1 cellular context compared by ENCODE assay signal in the genomic region with DNA sequence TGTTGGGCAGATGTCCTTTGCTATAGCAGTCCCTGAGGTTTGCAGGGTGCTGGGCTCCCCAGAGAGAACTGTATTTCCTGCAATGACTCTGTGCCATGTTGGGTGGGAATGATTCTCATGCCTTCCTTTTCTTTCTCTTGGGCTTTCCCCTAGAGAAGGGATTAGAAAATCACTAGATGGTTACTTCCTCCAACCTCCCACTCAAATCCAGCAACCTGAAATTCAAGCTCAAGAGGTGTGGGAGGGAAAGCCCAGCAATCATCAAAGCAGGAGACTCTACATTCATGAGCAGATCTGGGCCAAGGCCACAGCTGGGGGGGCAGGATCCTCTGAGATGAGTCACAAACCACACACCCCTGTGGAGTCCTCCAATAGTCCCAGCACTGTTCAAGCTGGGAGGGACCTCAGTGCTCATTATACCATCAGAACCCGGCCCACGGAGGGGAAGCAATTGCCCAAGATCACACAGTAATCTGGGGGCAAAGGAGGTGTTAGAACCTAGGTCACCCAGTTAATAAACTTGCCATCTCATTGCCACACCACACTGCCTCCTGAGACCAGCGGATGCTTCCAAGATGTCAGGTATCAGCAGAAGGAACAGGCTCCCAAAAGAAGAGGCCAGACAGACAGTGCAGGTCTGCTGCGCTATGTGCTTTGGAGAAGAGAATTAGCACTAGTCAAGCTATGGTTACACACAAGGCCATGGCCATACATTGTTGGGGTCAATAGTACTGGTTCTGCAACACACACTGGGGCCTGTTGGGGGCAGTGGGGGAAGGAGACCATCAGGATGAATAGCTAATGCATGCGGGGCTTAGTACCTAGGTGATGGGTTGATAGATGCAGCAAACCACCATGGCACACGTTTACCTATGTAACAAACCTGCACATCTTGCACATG.
TF ChIP-seq lines count a peak whose summit lies in the region.

No MANE protein-coding gene starts in this region.

TF ChIP-seq in HepG2, 621 proteins besides CTCF, POLR2A, EP300 and RAD21 (continued from another document and continues in another):
- TF ChIP-seq, protein P1, sequence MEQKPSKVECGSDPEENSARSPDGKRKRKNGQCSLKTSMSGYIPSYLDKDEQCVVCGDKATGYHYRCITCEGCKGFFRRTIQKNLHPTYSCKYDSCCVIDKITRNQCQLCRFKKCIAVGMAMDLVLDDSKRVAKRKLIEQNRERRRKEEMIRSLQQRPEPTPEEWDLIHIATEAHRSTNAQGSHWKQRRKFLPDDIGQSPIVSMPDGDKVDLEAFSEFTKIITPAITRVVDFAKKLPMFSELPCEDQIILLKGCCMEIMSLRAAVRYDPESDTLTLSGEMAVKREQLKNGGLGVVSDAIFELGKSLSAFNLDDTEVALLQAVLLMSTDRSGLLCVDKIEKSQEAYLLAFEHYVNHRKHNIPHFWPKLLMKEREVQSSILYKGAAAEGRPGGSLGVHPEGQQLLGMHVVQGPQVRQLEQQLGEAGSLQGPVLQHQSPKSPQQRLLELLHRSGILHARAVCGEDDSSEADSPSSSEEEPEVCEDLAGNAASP (CRISPR knock-in tag; IDR thresholded peaks at IDR 0.05; ENCODE audit: borderline replicate concordance): peak; percentile 36; the same call in 1 of the 2 replicates
- TF ChIP-seq, protein P2, sequence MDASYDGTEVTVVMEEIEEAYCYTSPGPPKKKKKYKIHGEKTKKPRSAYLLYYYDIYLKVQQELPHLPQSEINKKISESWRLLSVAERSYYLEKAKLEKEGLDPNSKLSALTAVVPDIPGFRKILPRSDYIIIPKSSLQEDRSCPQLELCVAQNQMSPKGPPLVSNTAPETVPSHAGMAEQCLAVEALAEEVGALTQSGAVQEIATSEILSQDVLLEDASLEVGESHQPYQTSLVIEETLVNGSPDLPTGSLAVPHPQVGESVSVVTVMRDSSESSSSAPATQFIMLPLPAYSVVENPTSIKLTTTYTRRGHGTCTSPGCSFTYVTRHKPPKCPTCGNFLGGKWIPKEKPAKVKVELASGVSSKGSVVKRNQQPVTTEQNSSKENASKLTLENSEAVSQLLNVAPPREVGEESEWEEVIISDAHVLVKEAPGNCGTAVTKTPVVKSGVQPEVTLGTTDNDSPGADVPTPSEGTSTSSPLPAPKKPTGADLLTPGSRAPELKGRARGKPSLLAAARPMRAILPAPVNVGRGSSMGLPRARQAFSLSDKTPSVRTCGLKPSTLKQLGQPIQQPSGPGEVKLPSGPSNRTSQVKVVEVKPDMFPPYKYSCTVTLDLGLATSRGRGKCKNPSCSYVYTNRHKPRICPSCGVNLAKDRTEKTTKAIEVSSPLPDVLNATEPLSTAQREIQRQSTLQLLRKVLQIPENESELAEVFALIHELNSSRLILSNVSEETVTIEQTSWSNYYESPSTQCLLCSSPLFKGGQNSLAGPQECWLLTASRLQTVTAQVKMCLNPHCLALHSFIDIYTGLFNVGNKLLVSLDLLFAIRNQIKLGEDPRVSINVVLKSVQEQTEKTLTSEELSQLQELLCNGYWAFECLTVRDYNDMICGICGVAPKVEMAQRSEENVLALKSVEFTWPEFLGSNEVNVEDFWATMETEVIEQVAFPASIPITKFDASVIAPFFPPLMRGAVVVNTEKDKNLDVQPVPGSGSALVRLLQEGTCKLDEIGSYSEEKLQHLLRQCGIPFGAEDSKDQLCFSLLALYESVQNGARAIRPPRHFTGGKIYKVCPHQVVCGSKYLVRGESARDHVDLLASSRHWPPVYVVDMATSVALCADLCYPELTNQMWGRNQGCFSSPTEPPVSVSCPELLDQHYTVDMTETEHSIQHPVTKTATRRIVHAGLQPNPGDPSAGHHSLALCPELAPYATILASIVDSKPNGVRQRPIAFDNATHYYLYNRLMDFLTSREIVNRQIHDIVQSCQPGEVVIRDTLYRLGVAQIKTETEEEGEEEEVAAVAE (CRISPR knock-in tag; IDR thresholded peaks at IDR 0.05; ENCODE audit: borderline replicate concordance): no peak
- TF ChIP-seq, protein P3, sequence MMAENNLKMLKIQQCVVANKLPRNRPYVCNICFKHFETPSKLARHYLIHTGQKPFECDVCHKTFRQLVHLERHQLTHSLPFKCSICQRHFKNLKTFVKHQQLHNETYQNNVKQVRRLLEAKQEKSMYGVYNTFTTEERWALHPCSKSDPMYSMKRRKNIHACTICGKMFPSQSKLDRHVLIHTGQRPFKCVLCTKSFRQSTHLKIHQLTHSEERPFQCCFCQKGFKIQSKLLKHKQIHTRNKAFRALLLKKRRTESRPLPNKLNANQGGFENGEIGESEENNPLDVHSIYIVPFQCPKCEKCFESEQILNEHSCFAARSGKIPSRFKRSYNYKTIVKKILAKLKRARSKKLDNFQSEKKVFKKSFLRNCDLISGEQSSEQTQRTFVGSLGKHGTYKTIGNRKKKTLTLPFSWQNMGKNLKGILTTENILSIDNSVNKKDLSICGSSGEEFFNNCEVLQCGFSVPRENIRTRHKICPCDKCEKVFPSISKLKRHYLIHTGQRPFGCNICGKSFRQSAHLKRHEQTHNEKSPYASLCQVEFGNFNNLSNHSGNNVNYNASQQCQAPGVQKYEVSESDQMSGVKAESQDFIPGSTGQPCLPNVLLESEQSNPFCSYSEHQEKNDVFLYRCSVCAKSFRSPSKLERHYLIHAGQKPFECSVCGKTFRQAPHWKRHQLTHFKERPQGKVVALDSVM (CRISPR knock-in tag; IDR thresholded peaks at IDR 0.05): no peak
- TF ChIP-seq NFIB (CRISPR knock-in tag; IDR thresholded peaks at IDR 0.05; ENCODE audit: borderline replicate concordance): no peak
- TF ChIP-seq, protein P4, sequence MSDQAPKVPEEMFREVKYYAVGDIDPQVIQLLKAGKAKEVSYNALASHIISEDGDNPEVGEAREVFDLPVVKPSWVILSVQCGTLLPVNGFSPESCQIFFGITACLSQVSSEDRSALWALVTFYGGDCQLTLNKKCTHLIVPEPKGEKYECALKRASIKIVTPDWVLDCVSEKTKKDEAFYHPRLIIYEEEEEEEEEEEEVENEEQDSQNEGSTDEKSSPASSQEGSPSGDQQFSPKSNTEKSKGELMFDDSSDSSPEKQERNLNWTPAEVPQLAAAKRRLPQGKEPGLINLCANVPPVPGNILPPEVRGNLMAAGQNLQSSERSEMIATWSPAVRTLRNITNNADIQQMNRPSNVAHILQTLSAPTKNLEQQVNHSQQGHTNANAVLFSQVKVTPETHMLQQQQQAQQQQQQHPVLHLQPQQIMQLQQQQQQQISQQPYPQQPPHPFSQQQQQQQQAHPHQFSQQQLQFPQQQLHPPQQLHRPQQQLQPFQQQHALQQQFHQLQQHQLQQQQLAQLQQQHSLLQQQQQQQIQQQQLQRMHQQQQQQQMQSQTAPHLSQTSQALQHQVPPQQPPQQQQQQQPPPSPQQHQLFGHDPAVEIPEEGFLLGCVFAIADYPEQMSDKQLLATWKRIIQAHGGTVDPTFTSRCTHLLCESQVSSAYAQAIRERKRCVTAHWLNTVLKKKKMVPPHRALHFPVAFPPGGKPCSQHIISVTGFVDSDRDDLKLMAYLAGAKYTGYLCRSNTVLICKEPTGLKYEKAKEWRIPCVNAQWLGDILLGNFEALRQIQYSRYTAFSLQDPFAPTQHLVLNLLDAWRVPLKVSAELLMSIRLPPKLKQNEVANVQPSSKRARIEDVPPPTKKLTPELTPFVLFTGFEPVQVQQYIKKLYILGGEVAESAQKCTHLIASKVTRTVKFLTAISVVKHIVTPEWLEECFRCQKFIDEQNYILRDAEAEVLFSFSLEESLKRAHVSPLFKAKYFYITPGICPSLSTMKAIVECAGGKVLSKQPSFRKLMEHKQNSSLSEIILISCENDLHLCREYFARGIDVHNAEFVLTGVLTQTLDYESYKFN (CRISPR knock-in tag; conservative IDR thresholded peaks at IDR 0.05): peak; percentile 62
- TF ChIP-seq, protein P5, sequence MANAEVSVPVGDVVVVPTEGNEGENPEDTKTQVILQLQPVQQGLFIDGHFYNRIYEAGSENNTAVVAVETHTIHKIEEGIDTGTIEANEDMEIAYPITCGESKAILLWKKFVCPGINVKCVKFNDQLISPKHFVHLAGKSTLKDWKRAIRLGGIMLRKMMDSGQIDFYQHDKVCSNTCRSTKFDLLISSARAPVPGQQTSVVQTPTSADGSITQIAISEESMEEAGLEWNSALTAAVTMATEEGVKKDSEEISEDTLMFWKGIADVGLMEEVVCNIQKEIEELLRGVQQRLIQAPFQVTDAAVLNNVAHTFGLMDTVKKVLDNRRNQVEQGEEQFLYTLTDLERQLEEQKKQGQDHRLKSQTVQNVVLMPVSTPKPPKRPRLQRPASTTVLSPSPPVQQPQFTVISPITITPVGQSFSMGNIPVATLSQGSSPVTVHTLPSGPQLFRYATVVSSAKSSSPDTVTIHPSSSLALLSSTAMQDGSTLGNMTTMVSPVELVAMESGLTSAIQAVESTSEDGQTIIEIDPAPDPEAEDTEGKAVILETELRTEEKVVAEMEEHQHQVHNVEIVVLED (CRISPR knock-in tag; IDR thresholded peaks at IDR 0.05; ENCODE audit: borderline replicate concordance): no peak
- peak; percentile 99 for TF ChIP-seq RORA (CRISPR knock-in tag; IDR thresholded peaks at IDR 0.05)
- peak; percentile 84 for TF ChIP-seq TBL1XR1 (IDR thresholded peaks at IDR 0.05; ENCODE audit: borderline replicate concordance, low read length, partially characterized antibody)
- no peak for TF ChIP-seq U2AF1 (optimal IDR thresholded peaks at IDR 0.05; ENCODE audit: low read depth, low read length)
- TF ChIP-seq, protein P6, sequence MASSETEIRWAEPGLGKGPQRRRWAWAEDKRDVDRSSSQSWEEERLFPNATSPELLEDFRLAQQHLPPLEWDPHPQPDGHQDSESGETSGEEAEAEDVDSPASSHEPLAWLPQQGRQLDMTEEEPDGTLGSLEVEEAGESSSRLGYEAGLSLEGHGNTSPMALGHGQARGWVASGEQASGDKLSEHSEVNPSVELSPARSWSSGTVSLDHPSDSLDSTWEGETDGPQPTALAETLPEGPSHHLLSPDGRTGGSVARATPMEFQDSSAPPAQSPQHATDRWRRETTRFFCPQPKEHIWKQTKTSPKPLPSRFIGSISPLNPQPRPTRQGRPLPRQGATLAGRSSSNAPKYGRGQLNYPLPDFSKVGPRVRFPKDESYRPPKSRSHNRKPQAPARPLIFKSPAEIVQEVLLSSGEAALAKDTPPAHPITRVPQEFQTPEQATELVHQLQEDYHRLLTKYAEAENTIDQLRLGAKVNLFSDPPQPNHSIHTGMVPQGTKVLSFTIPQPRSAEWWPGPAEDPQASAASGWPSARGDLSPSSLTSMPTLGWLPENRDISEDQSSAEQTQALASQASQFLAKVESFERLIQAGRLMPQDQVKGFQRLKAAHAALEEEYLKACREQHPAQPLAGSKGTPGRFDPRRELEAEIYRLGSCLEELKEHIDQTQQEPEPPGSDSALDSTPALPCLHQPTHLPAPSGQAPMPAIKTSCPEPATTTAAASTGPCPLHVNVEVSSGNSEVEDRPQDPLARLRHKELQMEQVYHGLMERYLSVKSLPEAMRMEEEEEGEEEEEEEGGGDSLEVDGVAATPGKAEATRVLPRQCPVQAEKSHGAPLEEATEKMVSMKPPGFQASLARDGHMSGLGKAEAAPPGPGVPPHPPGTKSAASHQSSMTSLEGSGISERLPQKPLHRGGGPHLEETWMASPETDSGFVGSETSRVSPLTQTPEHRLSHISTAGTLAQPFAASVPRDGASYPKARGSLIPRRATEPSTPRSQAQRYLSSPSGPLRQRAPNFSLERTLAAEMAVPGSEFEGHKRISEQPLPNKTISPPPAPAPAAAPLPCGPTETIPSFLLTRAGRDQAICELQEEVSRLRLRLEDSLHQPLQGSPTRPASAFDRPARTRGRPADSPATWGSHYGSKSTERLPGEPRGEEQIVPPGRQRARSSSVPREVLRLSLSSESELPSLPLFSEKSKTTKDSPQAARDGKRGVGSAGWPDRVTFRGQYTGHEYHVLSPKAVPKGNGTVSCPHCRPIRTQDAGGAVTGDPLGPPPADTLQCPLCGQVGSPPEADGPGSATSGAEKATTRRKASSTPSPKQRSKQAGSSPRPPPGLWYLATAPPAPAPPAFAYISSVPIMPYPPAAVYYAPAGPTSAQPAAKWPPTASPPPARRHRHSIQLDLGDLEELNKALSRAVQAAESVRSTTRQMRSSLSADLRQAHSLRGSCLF (CRISPR knock-in tag; IDR thresholded peaks at IDR 0.05; ENCODE audit: borderline replicate concordance): no peak
- no peak for TF ChIP-seq ZNF136 (CRISPR knock-in tag; IDR thresholded peaks at IDR 0.05; ENCODE audit: low read depth)
- no peak for TF ChIP-seq LCORL (IDR thresholded peaks at IDR 0.05)
- no peak for TF ChIP-seq LCORL (CRISPR knock-in tag; IDR thresholded peaks at IDR 0.05)
- TF ChIP-seq TEAD3 (CRISPR knock-in tag; optimal IDR thresholded peaks at IDR 0.05; ENCODE audit: borderline replicate concordance): peak; percentile 78
- 0 out of 2 replicates have a peak, but pooled peaks have one; percentile 61 for TF ChIP-seq ARID2 (CRISPR knock-in tag; IDR thresholded peaks at IDR 0.05; ENCODE audit: borderline replicate concordance)
- no peak for TF ChIP-seq JDP2 (CRISPR knock-in tag; IDR thresholded peaks at IDR 0.05; ENCODE audit: borderline replicate concordance)
- TF ChIP-seq KMT2A (CRISPR knock-in tag; IDR thresholded peaks at IDR 0.05): no peak
- no peak for TF ChIP-seq ZEB1 (IDR thresholded peaks at IDR 0.05; ENCODE audit: insufficient replicate concordance, low read depth)
- TF ChIP-seq ZC3H13 (CRISPR knock-in tag; IDR thresholded peaks at IDR 0.05): no peak
- no peak for TF ChIP-seq SUZ12 (IDR thresholded peaks at IDR 0.05; ENCODE audit: low read depth, low read length)
- no peak for TF ChIP-seq KLF11 (CRISPR knock-in tag; IDR thresholded peaks at IDR 0.05)
- TF ChIP-seq IRF2 (CRISPR knock-in tag; IDR thresholded peaks at IDR 0.05): no peak
- TF ChIP-seq SP2 (CRISPR knock-in tag; IDR thresholded peaks at IDR 0.05): 0 out of 2 replicates have a peak, but pooled peaks have one; percentile 12
- TF ChIP-seq TCF12 (IDR thresholded peaks at IDR 0.05): no peak
- no peak for TF ChIP-seq TCF12 (CRISPR knock-in tag; IDR thresholded peaks at IDR 0.05)
- TF ChIP-seq, protein P7, sequence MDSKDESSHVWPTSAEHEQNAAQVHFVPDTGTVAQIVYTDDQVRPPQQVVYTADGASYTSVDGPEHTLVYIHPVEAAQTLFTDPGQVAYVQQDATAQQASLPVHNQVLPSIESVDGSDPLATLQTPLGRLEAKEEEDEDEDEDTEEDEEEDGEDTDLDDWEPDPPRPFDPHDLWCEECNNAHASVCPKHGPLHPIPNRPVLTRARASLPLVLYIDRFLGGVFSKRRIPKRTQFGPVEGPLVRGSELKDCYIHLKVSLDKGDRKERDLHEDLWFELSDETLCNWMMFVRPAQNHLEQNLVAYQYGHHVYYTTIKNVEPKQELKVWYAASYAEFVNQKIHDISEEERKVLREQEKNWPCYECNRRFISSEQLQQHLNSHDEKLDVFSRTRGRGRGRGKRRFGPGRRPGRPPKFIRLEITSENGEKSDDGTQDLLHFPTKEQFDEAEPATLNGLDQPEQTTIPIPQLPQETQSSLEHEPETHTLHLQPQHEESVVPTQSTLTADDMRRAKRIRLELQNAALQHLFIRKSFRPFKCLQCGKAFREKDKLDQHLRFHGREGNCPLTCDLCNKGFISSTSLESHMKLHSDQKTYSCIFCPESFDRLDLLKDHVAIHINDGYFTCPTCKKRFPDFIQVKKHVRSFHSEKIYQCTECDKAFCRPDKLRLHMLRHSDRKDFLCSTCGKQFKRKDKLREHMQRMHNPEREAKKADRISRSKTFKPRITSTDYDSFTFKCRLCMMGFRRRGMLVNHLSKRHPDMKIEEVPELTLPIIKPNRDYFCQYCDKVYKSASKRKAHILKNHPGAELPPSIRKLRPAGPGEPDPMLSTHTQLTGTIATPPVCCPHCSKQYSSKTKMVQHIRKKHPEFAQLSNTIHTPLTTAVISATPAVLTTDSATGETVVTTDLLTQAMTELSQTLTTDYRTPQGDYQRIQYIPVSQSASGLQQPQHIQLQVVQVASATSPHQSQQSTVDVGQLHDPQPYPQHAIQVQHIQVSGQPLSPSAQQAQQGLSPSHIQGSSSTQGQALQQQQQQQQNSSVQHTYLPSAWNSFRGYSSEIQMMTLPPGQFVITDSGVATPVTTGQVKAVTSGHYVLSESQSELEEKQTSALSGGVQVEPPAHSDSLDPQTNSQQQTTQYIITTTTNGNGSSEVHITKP (CRISPR knock-in tag; IDR thresholded peaks at IDR 0.05; ENCODE audit: low read depth): 0 out of 2 replicates have a peak, but pooled peaks have one; percentile 48
- TF ChIP-seq TAF15 (IDR thresholded peaks at IDR 0.05; ENCODE audit: low read depth, low read length, poor library complexity, severe bottlenecking): no peak
- TF ChIP-seq ZBTB1 (CRISPR knock-in tag; IDR thresholded peaks at IDR 0.05; ENCODE audit: borderline replicate concordance): no peak
